Comparison of ENCODE assay signal across 8 cellular contexts in the genomic region with DNA sequence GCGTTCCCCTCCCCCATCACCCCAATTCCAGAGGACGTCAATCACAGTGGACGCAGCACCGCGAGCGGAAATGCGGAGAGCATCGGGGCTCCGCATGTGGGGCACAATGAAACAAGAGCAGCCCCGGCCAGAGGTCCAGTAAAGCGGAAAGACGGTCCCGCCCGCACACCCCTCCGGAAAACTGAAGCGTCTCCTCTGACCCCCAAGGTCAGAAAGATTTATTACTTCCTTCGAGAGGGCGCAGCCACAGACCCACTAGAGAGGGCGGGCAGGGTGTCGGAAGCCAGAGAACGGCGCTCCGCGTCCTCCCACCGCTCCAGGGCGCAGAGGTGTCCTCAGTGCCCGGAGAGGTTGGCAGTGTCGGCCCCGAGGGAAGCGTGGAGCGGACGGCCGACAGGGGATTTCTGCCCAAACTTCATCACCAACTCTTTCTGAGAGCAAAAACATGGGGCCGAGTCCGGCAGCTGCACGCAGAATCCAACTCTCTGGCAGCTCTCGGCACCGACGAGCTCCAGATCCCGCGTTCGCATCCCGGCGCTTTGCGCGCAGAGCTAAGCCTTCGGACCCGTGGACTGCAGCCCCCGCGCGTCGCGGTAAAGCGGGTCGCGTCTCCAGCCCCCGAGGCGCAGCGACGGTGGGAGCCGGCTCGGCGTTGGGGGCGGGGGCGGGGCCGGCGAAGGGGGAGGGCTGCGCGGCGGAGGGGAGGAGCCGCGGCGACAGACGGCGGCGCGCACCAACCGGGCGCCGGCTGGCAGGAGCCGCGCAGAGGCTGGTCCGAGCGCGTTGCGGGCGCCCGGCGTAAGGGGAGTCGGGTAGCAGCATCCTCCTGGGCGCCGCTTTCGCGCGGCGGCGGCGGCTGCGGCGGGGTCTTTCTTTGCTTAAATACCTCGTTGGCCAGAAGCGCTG. TPM values are rescaled to one million over a fixed set of nuclear protein-coding genes. Genes with fewer than 3 reads are reported as not detected.
DNase-seq lines count a peak whose midpoint lies in the region; ATAC-seq and TF ChIP-seq lines count a peak whose summit lies in the region.

A gene with protein sequence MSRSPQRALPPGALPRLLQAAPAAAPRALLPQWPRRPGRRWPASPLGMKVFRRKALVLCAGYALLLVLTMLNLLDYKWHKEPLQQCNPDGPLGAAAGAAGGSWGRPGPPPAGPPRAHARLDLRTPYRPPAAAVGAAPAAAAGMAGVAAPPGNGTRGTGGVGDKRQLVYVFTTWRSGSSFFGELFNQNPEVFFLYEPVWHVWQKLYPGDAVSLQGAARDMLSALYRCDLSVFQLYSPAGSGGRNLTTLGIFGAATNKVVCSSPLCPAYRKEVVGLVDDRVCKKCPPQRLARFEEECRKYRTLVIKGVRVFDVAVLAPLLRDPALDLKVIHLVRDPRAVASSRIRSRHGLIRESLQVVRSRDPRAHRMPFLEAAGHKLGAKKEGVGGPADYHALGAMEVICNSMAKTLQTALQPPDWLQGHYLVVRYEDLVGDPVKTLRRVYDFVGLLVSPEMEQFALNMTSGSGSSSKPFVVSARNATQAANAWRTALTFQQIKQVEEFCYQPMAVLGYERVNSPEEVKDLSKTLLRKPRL (plus strand): TSS at position 763 of the 906 bp plus-strand sequence. CDS start 1,046 bp downstream, outside the sequence.

- peaks cover 13% of the 10 kb centered on the region for H3K36me3 ChIP-seq in HUES6 (ENCODE audit: control insufficient read depth, insufficient read depth, low read length)
- H3K36me3 ChIP-seq in thoracic aorta = no peaks in the 10 kb centered on the region

- H3K4me3 ChIP-seq in HUES6 (ENCODE audit: low read depth, low read length) (peak within 1 kb of the TSS; percentile 96), thoracic aorta (peak within 1 kb of the TSS; percentile 87)

- no peak within 1 kb of the TSS for H3K27ac Mint-ChIP-seq in activated naive CD4-positive, alpha-beta T cell treated with anti-CD3 and anti-CD28 coated beads, Interleukin-2, amount 10 ng/mL, durations not matched to agents 7 days and 5 days

- no peaks in the 10 kb centered on the region for H3K36me3 Mint-ChIP-seq in activated naive CD4-positive, alpha-beta T cell treated with anti-CD3 and anti-CD28 coated beads, Interleukin-2, amount 10 ng/mL, durations not matched to agents 7 days and 5 days

- peaks cover 28% of the 10 kb centered on the region for H3K4me1 Mint-ChIP-seq in activated naive CD4-positive, alpha-beta T cell treated with anti-CD3 and anti-CD28 coated beads, Interleukin-2, amount 10 ng/mL, durations not matched to agents 7 days and 5 days

- H3K4me3 Mint-ChIP-seq in activated naive CD4-positive, alpha-beta T cell treated with anti-CD3 and anti-CD28 coated beads, Interleukin-2, amount 10 ng/mL, durations not matched to agents 7 days and 5 days = peak within 1 kb of the TSS; percentile 85

- H3K9me3 ChIP-seq in HUES6 (ENCODE audit: control insufficient read depth, insufficient read depth, low read depth, low read length) (no peaks in the 10 kb centered on the region), thoracic aorta (no peaks in the 10 kb centered on the region)

- H3K9me3 Mint-ChIP-seq in activated naive CD4-positive, alpha-beta T cell treated with anti-CD3 and anti-CD28 coated beads, Interleukin-2, amount 10 ng/mL, durations not matched to agents 7 days and 5 days = no peaks in the 10 kb centered on the region

- TF ChIP-seq CTCF in omental fat pad (IDR thresholded peaks at IDR 0.05) (no peak), thoracic aorta (IDR thresholded peaks at IDR 0.05) (no peak)

- TF ChIP-seq POLR2A in Raji (IDR thresholded peaks at IDR 0.05; ENCODE audit: insufficient read depth, low read depth, low read length) = peak; percentile 66

- H3K4me1 ChIP-seq in HUES6 (ENCODE audit: control insufficient read depth, insufficient read depth, low read length) (peaks cover 13% of the 10 kb centered on the region; the same call in 1 of the 2 replicates), thoracic aorta (ENCODE audit: control insufficient read depth in 1 of 2, low read depth in 2 of 2) (peaks cover 0 to 11% of the 10 kb centered on the region in 2 donors)

- DNase-seq in DMS153 treated with DMSO at 0.1 percent for 48 hours (lab: John Stamatoyannopoulos, UW; ENCODE audit: unreplicated experiment) (peak; percentile 47), glomerular visceral epithelial cell (ENCODE audit: extremely low spot score) (peak; percentile 79), omental fat pad (ENCODE audit: low spot score) (no peak), thoracic aorta (ENCODE audit: low spot score) (no peak)
- DNase-seq in activated naive CD4-positive, alpha-beta T cell treated with anti-CD3 and anti-CD28 coated beads, Interleukin-2, amount 10 ng/mL, durations not matched to agents 7 days and 5 days = peak; percentile 75

- peaks cover 18% of the 10 kb centered on the region for H3K27me3 ChIP-seq in HUES6 (ENCODE audit: control insufficient read depth, insufficient read depth, low read length)
- no peaks in the 10 kb centered on the region for H3K27me3 ChIP-seq in thoracic aorta (replicated peaks; ENCODE audit: insufficient read depth)

- H3K27me3 Mint-ChIP-seq in activated naive CD4-positive, alpha-beta T cell treated with anti-CD3 and anti-CD28 coated beads, Interleukin-2, amount 10 ng/mL, durations not matched to agents 7 days and 5 days = peaks cover 49% of the 10 kb centered on the region

- H3K9ac ChIP-seq in HUES6 (ENCODE audit: low read length) = peak within 1 kb of the TSS; percentile 94

- peak within 1 kb of the TSS; percentile 83; the same call in 1 of the 2 replicates for H3K27ac ChIP-seq in HUES6 (ENCODE audit: low read depth, low read length)
- no peak within 1 kb of the TSS for H3K27ac ChIP-seq in thoracic aorta

- ATAC-seq in GM21390 (IDR thresholded peaks at IDR 0.05; ENCODE audit: unreplicated experiment) (peak; percentile 72), omental fat pad (ENCODE audit: low FRiP score) (peak; percentile 83), thoracic aorta (ENCODE audit: insufficient number of reproducible peaks, low FRiP score, low read depth) (no peak)

- CTCF ChIA-PET in activated naive CD4-positive, alpha-beta T cell treated with anti-CD3 and anti-CD28 coated beads, Interleukin-2, amount 10 ng/mL, durations not matched to agents 7 days and 5 days (lab: Charles Lee) = interaction anchor here (1.0 to 2.5 kb wide), 2 partner anchors 52 to 1437 kb away, joined by 3 to 20 read pairs; no protein-coding TSS in a partner anchor

RNA-seq across cellular contexts. Expression of the gene that starts here (rescaled TPM):
- total RNA-seq in omental fat pad (10 to 100 TPM in 2 of 4 donors, 1 to 10 TPM in 2; 4.1 to 18.9 (median 12.3) TPM), thoracic aorta (10 to 100 TPM in 1 of 2 donors, 1 to 10 TPM in 1; 3.5 to 11.3 TPM)

Comparison
In these comparisons a context has a peak if more than half of its experiments do, and no peak if none do; other contexts are left out.
1. DNase-seq: peak in DMS153 treated with DMSO at 0.1 percent for 48 hours (single experiment), activated naive CD4-positive, alpha-beta T cell treated with anti-CD3 and anti-CD28 coated beads, Interleukin-2, amount 10 ng/mL, durations not matched to agents 7 days and 5 days (single experiment) and glomerular visceral epithelial cell (single experiment); none in omental fat pad (single experiment) and thoracic aorta (single experiment).